13 cellular contexts compared by ENCODE assay signal in the genomic region with DNA sequence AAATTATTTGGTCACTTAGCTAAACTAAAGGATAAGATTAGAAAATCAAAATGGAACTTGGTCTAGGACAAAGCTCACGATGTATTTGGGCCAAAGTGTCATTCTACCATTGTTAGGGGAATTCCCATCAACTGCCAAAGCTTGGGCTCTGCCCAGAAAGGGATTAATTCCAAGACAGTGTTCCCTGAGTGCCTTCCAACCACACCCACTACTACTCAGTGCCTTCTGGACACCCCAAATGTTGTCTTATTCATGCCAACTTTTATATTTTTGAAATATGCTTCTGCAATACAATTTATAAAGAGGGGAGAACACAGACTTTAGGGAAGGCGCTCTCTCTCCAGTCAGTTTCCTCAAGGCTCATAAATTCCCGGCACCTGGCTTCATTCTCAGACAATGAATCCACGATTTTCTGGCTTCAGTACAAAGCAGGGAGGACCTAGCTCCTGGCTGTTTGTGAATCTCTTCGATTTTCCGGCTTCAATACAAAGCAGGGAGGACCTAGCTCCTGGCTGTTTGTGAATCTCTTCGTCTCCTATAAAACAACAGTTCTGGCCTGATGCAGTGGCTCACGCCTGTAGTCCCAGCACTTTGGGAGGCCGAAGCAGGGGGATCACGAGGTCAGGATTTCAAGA.
DNase-seq lines count a peak whose midpoint lies in the region; ATAC-seq and TF ChIP-seq lines count a peak whose summit lies in the region.
"Had no signal": no experiment of that assay in that cellular context is flagged by ENCODE, and none has a peak within 500 bp of the region (broad histone marks: within the 10 kb centered on the region; RNA-seq: fewer than 3 reads in every experiment).

No MANE protein-coding gene starts in this region.

- no peaks in the 10 kb centered on the region for H3K27me3 Mint-ChIP-seq in osteocyte (ENCODE audit: unreplicated experiment)

- H3F3A ChIP-seq in PC-3 (ENCODE audit: low read length, unreplicated experiment) = no peaks in the 10 kb centered on the region

- peak overlapping the region; percentile 33 for H3K9ac ChIP-seq in PC-3 (ENCODE audit: low read length)

- peaks cover 30% of the 10 kb centered on the region for H3K4me1 Mint-ChIP-seq in osteocyte (ENCODE audit: unreplicated experiment)

- H3K79me2 ChIP-seq in PC-3 (ENCODE audit: low read length) = no peaks in the 10 kb centered on the region

- H4K20me1 ChIP-seq in PC-3 (ENCODE audit: low read length) = no peaks in the 10 kb centered on the region

- H3K4me3 Mint-ChIP-seq in osteocyte (ENCODE audit: unreplicated experiment) = no peak overlapping the region
- H3K4me3 Mint-ChIP-seq: CD4-positive, alpha-beta T cell had no signal

- intact Hi-C loops in PC-3 (cut with micrococcal nuclease) = loop anchor here (2.0 to 5.0 kb wide), 3 partner anchors 73 to 264 kb away; no protein-coding TSS in a partner anchor

- H3K4me2 ChIP-seq in PC-3 (ENCODE audit: low read length) = peak overlapping the region; percentile 59

- peak overlapping the region; percentile 46 for H3K27ac Mint-ChIP-seq in osteocyte (ENCODE audit: unreplicated experiment)
- H3K27ac Mint-ChIP-seq: CD4-positive, alpha-beta T cell had no signal

- POLR2A ChIA-PET in PC-3 (lab: Charles Lee; ENCODE audit: unreplicated experiment) = interaction anchor here (0.7 to 1.0 kb wide), 2 partner anchors 120 to 161 kb away, joined by 4 to 18 read pairs; a partner anchor contains a TSS

- H3K9me2 ChIP-seq in PC-3 (replicated peaks; ENCODE audit: low read length) = 0 out of 2 replicates have a peak, but pooled peaks cover 3% of the 10 kb centered on the region

- peak overlapping the region; percentile 65 for H2AFZ ChIP-seq in PC-3 (ENCODE audit: low read length)

- BruUV-seq in PC-3 (replicated peaks; lab: Mats Ljungman, UMichigan) = no TSS peak

- no peaks in the 10 kb centered on the region for H3K36me3 Mint-ChIP-seq in osteocyte (ENCODE audit: unreplicated experiment)

- peak; percentile 47 for DNase-seq in ELF-1 (ENCODE audit: low read depth, low spot score)
- peak; percentile 79 for DNase-seq in PC-3
- DNase-seq in fibroblast of the conjunctiva (ENCODE audit: low read depth) = peak; percentile 47
- DNase-seq in osteocyte (ENCODE audit: extremely low spot score, unreplicated experiment) = no peak
- no peak for DNase-seq in activated CD4-positive, alpha-beta T cell treated with anti-CD3 and anti-CD28 coated beads, Interleukin-2, amount 50 U/mL, for 1 hour
- DNase-seq in NCI-H1048 (lab: John Stamatoyannopoulos, UW) = no peak
- DNase-seq: CD4-positive, alpha-beta T cell; gastrocnemius medialis; NCI-H187; stimulated activated CD4-positive, alpha-beta T cell treated with anti-CD3 and anti-CD28 coated beads, Interleukin-2, amount 100 ng/mL, for 24 hours had no signal

- peak overlapping the region; percentile 68 for H3K27ac ChIP-seq in PC-3 (ENCODE audit: low read length)
- H3K27ac ChIP-seq: gastrocnemius medialis, thoracic aorta had no signal

- no peaks in the 10 kb centered on the region for H3K9me3 ChIP-seq in PC-3 (ENCODE audit: low read length)
- H3K9me3 ChIP-seq: gastrocnemius medialis, thoracic aorta had no signal

- CTCF ChIA-PET in PC-3 (lab: Charles Lee) = interaction anchor here (0.7 kb wide), 2 partner anchors 21 to 380 kb away, joined by 3 read pairs; no protein-coding TSS in a partner anchor

- peaks cover 37% of the 10 kb centered on the region for H3K4me1 ChIP-seq in PC-3 (ENCODE audit: insufficient read depth, low read length)

- no peak overlapping the region for H3K4me3 ChIP-seq in PC-3 (ENCODE audit: low read length)
- H3K4me3 ChIP-seq: gastrocnemius medialis, thoracic aorta had no signal

- no peak for TF ChIP-seq CTCF in PC-3 (conservative IDR thresholded peaks at IDR 0.05; ENCODE audit: low read depth, low read length)
- TF ChIP-seq CTCF in osteocyte (IDR thresholded peaks at IDR 0.05) = no peak

- H3K36me3 ChIP-seq in PC-3 (ENCODE audit: low read depth, low read length) = no peaks in the 10 kb centered on the region
- H3K36me3 ChIP-seq: gastrocnemius medialis, thoracic aorta had no signal

- H3K27me3 ChIP-seq in PC-3 (ENCODE audit: low read length) = no peaks in the 10 kb centered on the region
- H3K27me3 ChIP-seq: gastrocnemius medialis had no signal

- ATAC-seq in PC-3 (peak; percentile 53), HG02610 (IDR thresholded peaks at IDR 0.05; ENCODE audit: unreplicated experiment) (no peak), GM21367 (IDR thresholded peaks at IDR 0.05; ENCODE audit: unreplicated experiment) (no peak)

- H3K9me3 Mint-ChIP-seq in osteocyte (ENCODE audit: unreplicated experiment) = no peaks in the 10 kb centered on the region
- H3K9me3 Mint-ChIP-seq: CD4-positive, alpha-beta T cell had no signal

Comparison
In these comparisons a context has a peak if more than half of its experiments do, and no peak if none do; other contexts are left out.
1. DNase-seq: peak in ELF-1 (single experiment), PC-3 (single experiment) and fibroblast of the conjunctiva (single experiment); none in osteocyte (single experiment), activated CD4-positive, alpha-beta T cell treated with anti-CD3 and anti-CD28 coated beads, Interleukin-2, amount 50 U/mL, for 1 hour (single experiment) and NCI-H1048 (single experiment).